Comparison of ENCODE assay signal across 13 cellular contexts in genomic region chrX:24167719-24168472, GRCh38. TPM values are rescaled to one million over a fixed set of nuclear protein-coding genes. Genes with fewer than 3 reads are reported as not detected.
DNase-seq lines count a peak whose midpoint lies in the region; ATAC-seq lines count a peak whose summit lies in the region.
"Had no signal": no experiment of that assay in that cellular context is flagged by ENCODE, and none has a peak within 500 bp of the region (broad histone marks: within the 10 kb centered on the region; RNA-seq: fewer than 3 reads in every experiment).

No MANE protein-coding gene starts in this region.

- no peaks in the 10 kb centered on the region for H3K9me3 Mint-ChIP-seq in activated naive CD4-positive, alpha-beta T cell treated with anti-CD3 and anti-CD28 coated beads, Interleukin-2, amount 50 U/mL, for 24 hours
- no peaks in the 10 kb centered on the region for H3K9me3 Mint-ChIP-seq in activated T-helper 2 cell treated with anti-CD3 and anti-CD28 coated beads, Interferon-gamma antibody, Interleukin-2, Interleukin-4, amounts not matched to agents 10 μg/mL and 5 μg/mL and 100 μg/mL, durations not matched to agents 14 hours and 24 hours and 36 hours
- H3K9me3 Mint-ChIP-seq in stimulated activated memory B cell treated with anti-CD40 and anti-IgM and Interleukin-4, amounts not matched to agents 10 μg/mL and 1 μg/mL and 100 μg/mL, for 72 hours, result no peaks in the 10 kb centered on the region

- peak overlapping the region; percentile 68 for H3K4me3 Mint-ChIP-seq in activated naive CD4-positive, alpha-beta T cell treated with anti-CD3 and anti-CD28 coated beads, Interleukin-2, amount 50 U/mL, for 24 hours
- H3K4me3 Mint-ChIP-seq in activated T-helper 2 cell treated with anti-CD3 and anti-CD28 coated beads, Interferon-gamma antibody, Interleukin-2, Interleukin-4, amounts not matched to agents 10 μg/mL and 5 μg/mL and 100 μg/mL, durations not matched to agents 14 hours and 24 hours and 36 hours (ENCODE audit: low read depth), result no peak overlapping the region
- no peak overlapping the region for H3K4me3 Mint-ChIP-seq in stimulated activated memory B cell treated with anti-CD40 and anti-IgM and Interleukin-4, amounts not matched to agents 10 μg/mL and 1 μg/mL and 100 μg/mL, for 72 hours

- no peaks in the 10 kb centered on the region for H3K27me3 Mint-ChIP-seq in activated naive CD4-positive, alpha-beta T cell treated with anti-CD3 and anti-CD28 coated beads, Interleukin-2, amount 50 U/mL, for 24 hours
- H3K27me3 Mint-ChIP-seq in activated T-helper 2 cell treated with anti-CD3 and anti-CD28 coated beads, Interferon-gamma antibody, Interleukin-2, Interleukin-4, amounts not matched to agents 10 μg/mL and 5 μg/mL and 100 μg/mL, durations not matched to agents 14 hours and 24 hours and 36 hours (ENCODE audit: low read depth), result no peaks in the 10 kb centered on the region
- H3K27me3 Mint-ChIP-seq in stimulated activated memory B cell treated with anti-CD40 and anti-IgM and Interleukin-4, amounts not matched to agents 10 μg/mL and 1 μg/mL and 100 μg/mL, for 72 hours, result no peaks in the 10 kb centered on the region

- peaks cover 6% of the 10 kb centered on the region for H3K36me3 Mint-ChIP-seq in activated naive CD4-positive, alpha-beta T cell treated with anti-CD3 and anti-CD28 coated beads, Interleukin-2, amount 50 U/mL, for 24 hours
- peaks cover 31% of the 10 kb centered on the region for H3K36me3 Mint-ChIP-seq in activated T-helper 2 cell treated with anti-CD3 and anti-CD28 coated beads, Interferon-gamma antibody, Interleukin-2, Interleukin-4, amounts not matched to agents 10 μg/mL and 5 μg/mL and 100 μg/mL, durations not matched to agents 14 hours and 24 hours and 36 hours (ENCODE audit: low read depth)
- peaks cover 12% of the 10 kb centered on the region for H3K36me3 Mint-ChIP-seq in stimulated activated memory B cell treated with anti-CD40 and anti-IgM and Interleukin-4, amounts not matched to agents 10 μg/mL and 1 μg/mL and 100 μg/mL, for 72 hours

- in situ Hi-C loops in KBM-7 (cut with MboI; ENCODE audit: low pct_unique_long_range_greater_than_20kb, low sequenced_read_pairs), result no loop called here

- intact Hi-C loops in activated T-helper 2 cell treated with anti-CD3 and anti-CD28 coated beads, Interferon-gamma antibody, Interleukin-2, Interleukin-4, amounts not matched to agents 10 μg/mL and 5 μg/mL and 100 μg/mL, durations not matched to agents 14 hours and 24 hours and 36 hours (cut with micrococcal nuclease), result loop anchor here (1.0 to 2.0 kb wide), 2 partner anchors 15 to 87 kb away; no protein-coding TSS in a partner anchor

- DNase-seq in activated naive CD4-positive, alpha-beta T cell treated with anti-CD3 and anti-CD28 coated beads, Interleukin-2, amount 50 U/mL, for 16 hours, result no peak
- DNase-seq in KBM-7 (peak; percentile 48), glomerular visceral epithelial cell (ENCODE audit: extremely low spot score) (no peak), NCI-H2081 treated with DMSO at 0.1 percent for 48 hours (lab: John Stamatoyannopoulos, UW) (no peak)
- no peak for DNase-seq in activated T-helper 2 cell treated with anti-CD3 and anti-CD28 coated beads, Interferon-gamma antibody, Interleukin-2, Interleukin-4, amounts not matched to agents 10 μg/mL and 5 μg/mL and 100 μg/mL, durations not matched to agents 14 hours and 24 hours and 36 hours (ENCODE audit: low spot score)
- DNase-seq: cerebellar nuclear complex, H7, left ventricle myocardium superior, NCI-H2029 treated with DMSO at 0.1 percent for 48 hours, right cardiac atrium had no signal

- H3K27ac Mint-ChIP-seq in activated naive CD4-positive, alpha-beta T cell treated with anti-CD3 and anti-CD28 coated beads, Interleukin-2, amount 50 U/mL, for 24 hours, result peak overlapping the region; percentile 68
- H3K27ac Mint-ChIP-seq in activated T-helper 2 cell treated with anti-CD3 and anti-CD28 coated beads, Interferon-gamma antibody, Interleukin-2, Interleukin-4, amounts not matched to agents 10 μg/mL and 5 μg/mL and 100 μg/mL, durations not matched to agents 14 hours and 24 hours and 36 hours, result peak overlapping the region; percentile 54
- peak overlapping the region; percentile 43 for H3K27ac Mint-ChIP-seq in stimulated activated memory B cell treated with anti-CD40 and anti-IgM and Interleukin-4, amounts not matched to agents 10 μg/mL and 1 μg/mL and 100 μg/mL, for 72 hours

- peaks cover 67% of the 10 kb centered on the region for H3K4me1 Mint-ChIP-seq in activated naive CD4-positive, alpha-beta T cell treated with anti-CD3 and anti-CD28 coated beads, Interleukin-2, amount 50 U/mL, for 24 hours
- peaks cover 38% of the 10 kb centered on the region for H3K4me1 Mint-ChIP-seq in activated T-helper 2 cell treated with anti-CD3 and anti-CD28 coated beads, Interferon-gamma antibody, Interleukin-2, Interleukin-4, amounts not matched to agents 10 μg/mL and 5 μg/mL and 100 μg/mL, durations not matched to agents 14 hours and 24 hours and 36 hours (ENCODE audit: low read depth)
- peaks cover 50% of the 10 kb centered on the region for H3K4me1 Mint-ChIP-seq in stimulated activated memory B cell treated with anti-CD40 and anti-IgM and Interleukin-4, amounts not matched to agents 10 μg/mL and 1 μg/mL and 100 μg/mL, for 72 hours

- no peak for ATAC-seq in stimulated activated memory B cell treated with anti-CD40 and anti-IgM and Interleukin-4, amounts not matched to agents 10 μg/mL and 1 μg/mL and 100 μg/mL, for 72 hours
- ATAC-seq in GM21737 (IDR thresholded peaks at IDR 0.05; ENCODE audit: unreplicated experiment), result no peak
- ATAC-seq: left ventricle myocardium superior, right cardiac atrium had no signal

RNA-seq across cellular contexts. Expression of gene ZFX, which starts 18.4 kb away (rescaled TPM):
- 34.1 and 37.0 TPM in 2 replicates for total RNA-seq in activated T-helper 2 cell treated with anti-CD3 and anti-CD28 coated beads, Interferon-gamma antibody, Interleukin-2, Interleukin-4, amounts not matched to agents 10 μg/mL and 5 μg/mL and 100 μg/mL, durations not matched to agents 14 hours and 24 hours and 36 hours
